In the genomic region with DNA sequence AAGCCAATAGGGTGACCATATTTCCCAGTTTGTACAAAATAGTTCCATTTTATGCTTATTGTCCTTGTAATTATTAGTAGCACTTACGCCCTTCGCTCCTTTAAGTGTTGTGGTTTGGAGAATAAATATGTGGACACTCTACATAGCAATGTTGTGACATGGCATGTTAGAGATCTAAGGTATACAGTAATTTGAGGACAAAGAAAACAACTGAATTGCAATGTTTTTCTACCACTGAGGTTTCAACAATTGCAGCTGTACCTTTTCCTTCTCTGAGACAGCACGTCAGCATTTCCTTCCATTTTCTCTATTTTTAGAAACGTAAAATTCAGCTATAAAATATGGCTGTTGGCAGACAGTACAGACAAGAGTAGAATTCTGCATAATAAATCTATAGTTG, we compare ENCODE assay signal across 13 cellular contexts.
DNase-seq lines count a peak whose midpoint lies in the region; ATAC-seq and TF ChIP-seq lines count a peak whose summit lies in the region.
"Had no signal": no experiment of that assay in that cellular context is flagged by ENCODE, and none has a peak within 500 bp of the region (broad histone marks: within the 10 kb centered on the region; RNA-seq: fewer than 3 reads in every experiment).

No MANE protein-coding gene starts in this region.

- H3K4me3 ChIP-seq in cardiac fibroblast (replicated peaks in 1 of 2; ENCODE audit: low read depth in 2 of 2, low read length in 2 of 2): no peak overlapping the region
- H3K4me3 ChIP-seq: MG63 had no signal

- H3K9me3 Mint-ChIP-seq in stimulated activated naive B cell treated with anti-CD40 and anti-IgM and Interleukin-4, amounts not matched to agents 10 μg/mL and 1 μg/mL and 100 μg/mL, for 72 hours: no peaks in the 10 kb centered on the region

- TF ChIP-seq CTCF in cardiac fibroblast (IDR thresholded peaks at IDR 0.05; ENCODE audit: low read depth, low read length): no peak

- peaks cover 0 to 13% of the 10 kb centered on the region in 2 donors for H3K27me3 Mint-ChIP-seq in stimulated activated naive B cell treated with anti-CD40 and anti-IgM and Interleukin-4, amounts not matched to agents 10 μg/mL and 1 μg/mL and 100 μg/mL, for 72 hours

- DNase-seq in DMS53 (lab: John Stamatoyannopoulos, UW): peak; percentile 71
- peak; percentile 63 for DNase-seq in M059J (ENCODE audit: low read depth)
- DNase-seq in cardiac fibroblast (ENCODE audit: low read depth in 2 of 2): peak; percentile 49 to 90
- DNase-seq in lung microvascular endothelial cell (ENCODE audit: low read depth in 2 of 2): peak; percentile 74 to 86
- DNase-seq in LoVo (ENCODE audit: low spot score): no peak
- no peak for DNase-seq in stimulated activated naive B cell treated with anti-CD40 and anti-IgM and Interleukin-4, amounts not matched to agents 10 μg/mL and 1 μg/mL and 100 μg/mL, for 72 hours
- no peak for DNase-seq in stimulated activated CD4-positive, alpha-beta T cell treated with anti-CD3 and anti-CD28 coated beads, Interleukin-2, amount 100 ng/mL, for 48 hours
- no peak for DNase-seq in T-helper 2 cell
- DNase-seq: activated CD4-positive, alpha-beta T cell treated with anti-CD3 and anti-CD28 coated beads, Interleukin-2, amount 50 U/mL, for 4 hours; activated T-cell treated with anti-CD3 and anti-CD28 coated beads, Interleukin-2, amount 50 U/mL, for 48 hours; MG63; NK-92 treated with Interleukin-12 subunit alpha and Interleukin-12 subunit beta, amount 100 ng/mL, for 24 hours; SIG-M5 had no signal

- peaks cover 0 to 2% of the 10 kb centered on the region in 2 donors for H3K4me1 Mint-ChIP-seq in stimulated activated naive B cell treated with anti-CD40 and anti-IgM and Interleukin-4, amounts not matched to agents 10 μg/mL and 1 μg/mL and 100 μg/mL, for 72 hours

- H3K36me3 Mint-ChIP-seq in stimulated activated naive B cell treated with anti-CD40 and anti-IgM and Interleukin-4, amounts not matched to agents 10 μg/mL and 1 μg/mL and 100 μg/mL, for 72 hours: no peaks in the 10 kb centered on the region

- H3K4me3 Mint-ChIP-seq in stimulated activated naive B cell treated with anti-CD40 and anti-IgM and Interleukin-4, amounts not matched to agents 10 μg/mL and 1 μg/mL and 100 μg/mL, for 72 hours: no peak overlapping the region

- H3K27ac Mint-ChIP-seq in stimulated activated naive B cell treated with anti-CD40 and anti-IgM and Interleukin-4, amounts not matched to agents 10 μg/mL and 1 μg/mL and 100 μg/mL, for 72 hours: no peak overlapping the region

- no peak for ATAC-seq in stimulated activated naive B cell treated with anti-CD40 and anti-IgM and Interleukin-4, amounts not matched to agents 10 μg/mL and 1 μg/mL and 100 μg/mL, for 72 hours (replicated peaks)

Comparison
In these comparisons a context has a peak if more than half of its experiments do, and no peak if none do; other contexts are left out.
1. DNase-seq: peak in DMS53 (single experiment), M059J (single experiment), cardiac fibroblast (2 of 2) and lung microvascular endothelial cell (2 of 2); none in LoVo (single experiment), stimulated activated naive B cell treated with anti-CD40 and anti-IgM and Interleukin-4, amounts not matched to agents 10 μg/mL and 1 μg/mL and 100 μg/mL, for 72 hours (single experiment), stimulated activated CD4-positive, alpha-beta T cell treated with anti-CD3 and anti-CD28 coated beads, Interleukin-2, amount 100 ng/mL, for 48 hours (0 of 2) and T-helper 2 cell (0 of 5).